10 cellular contexts compared by ENCODE assay signal in genomic region chr21:41360072-41360821, GRCh38. TPM values are rescaled to one million over a fixed set of nuclear protein-coding genes. Genes with fewer than 3 reads are reported as not detected.
DNase-seq lines count a peak whose midpoint lies in the region; ATAC-seq and TF ChIP-seq lines count a peak whose summit lies in the region.
"Had no signal": no experiment of that assay in that cellular context is flagged by ENCODE, and none has a peak within 500 bp of the region (broad histone marks: within the 10 kb centered on the region; RNA-seq: fewer than 3 reads in every experiment).

No MANE protein-coding gene starts in this region.

- TF ChIP-seq CTCF in esophagus muscularis mucosa (IDR thresholded peaks at IDR 0.05) (no peak), osteoblast (IDR thresholded peaks at IDR 0.05; ENCODE audit: extremely low read depth, low read depth, low read length) (no peak)

- peaks cover 0 to 3% (median 1%) of the 10 kb centered on the region in 4 donors for H3K27me3 ChIP-seq in esophagus muscularis mucosa
- H3K27me3 ChIP-seq in osteoblast (ENCODE audit: insufficient read depth, low read length): peaks cover 8% of the 10 kb centered on the region

- H4K20me1 ChIP-seq in osteoblast (ENCODE audit: insufficient read depth, low read length): no peaks in the 10 kb centered on the region

- DNase-seq in DMS153 treated with DMSO at 0.1 percent for 48 hours (lab: John Stamatoyannopoulos, UW; ENCODE audit: unreplicated experiment): peak; percentile 69
- peak; percentile 88 for DNase-seq in NCI-H345 treated with DMSO at 0.1 percent for 48 hours (lab: John Stamatoyannopoulos, UW; ENCODE audit: unreplicated experiment)
- DNase-seq in esophagus muscularis mucosa (ENCODE audit: extremely low spot score): no peak
- peak; percentile 69 for DNase-seq in osteoblast (ENCODE audit: insufficient read length, low spot score, missing footprints)
- DNase-seq in NCI-H446 treated with DMSO at 0.1 percent for 48 hours (lab: John Stamatoyannopoulos, UW): no peak
- DNase-seq in SIG-M5 (lab: John Stamatoyannopoulos, UW): no peak
- no peak for DNase-seq in inferior parietal cortex (ENCODE audit: extremely low spot score)
- DNase-seq: NK-92 treated with Interleukin-12 subunit alpha and Interleukin-12 subunit beta, amount 100 ng/mL, for 24 hours had no signal

- H3K36me3 ChIP-seq in esophagus muscularis mucosa (no peaks in the 10 kb centered on the region), osteoblast (ENCODE audit: insufficient read depth, low read length) (no peaks in the 10 kb centered on the region)

- intact Hi-C loops in esophagus muscularis mucosa (cut with DNase I): no loop called here

- WGBS in esophagus muscularis mucosa: 68% methylated on average over 22 of the region's 22 CpGs

- H3K9me3 ChIP-seq in esophagus muscularis mucosa: no peaks in the 10 kb centered on the region
- H3K9me3 ChIP-seq in osteoblast (ENCODE audit: low read depth, low read length): no peaks in the 10 kb centered on the region

- ATAC-seq in GM19023 (IDR thresholded peaks at IDR 0.05; ENCODE audit: unreplicated experiment): no peak

- H2AFZ ChIP-seq in osteoblast (ENCODE audit: low read length): peak overlapping the region; percentile 51

- H3K4me3 ChIP-seq in esophagus muscularis mucosa: peak overlapping the region in 1 of 4 donors; percentile 2
- H3K4me3 ChIP-seq in osteoblast (ENCODE audit: insufficient read depth, low read length): no peak overlapping the region
- H3K4me3 ChIP-seq: coronary artery had no signal

- H3K4me2 ChIP-seq in osteoblast (ENCODE audit: insufficient read depth, low read length): no peak overlapping the region

- peak overlapping the region; percentile 64 to 86 (median 78) for H3K27ac ChIP-seq in esophagus muscularis mucosa (replicated peaks in 1 of 4)
- no peak overlapping the region for H3K27ac ChIP-seq in osteoblast (ENCODE audit: low read depth, low read length)

- no peak for TF ChIP-seq EP300 in esophagus muscularis mucosa (IDR thresholded peaks at IDR 0.05)

- H3K4me1 ChIP-seq in esophagus muscularis mucosa: peaks cover 6 to 37% (median 31%) of the 10 kb centered on the region in 4 donors
- H3K4me1 ChIP-seq in osteoblast (ENCODE audit: insufficient read depth, low read length): peaks cover 10% of the 10 kb centered on the region

- no peaks in the 10 kb centered on the region for H3K79me2 ChIP-seq in osteoblast (ENCODE audit: insufficient read depth, low read length)

- no peak for TF ChIP-seq POLR2A in esophagus muscularis mucosa (IDR thresholded peaks at IDR 0.05; ENCODE audit: low read depth)

RNA-seq across cellular contexts. Expression of gene MX2, which starts 1.6 kb away (rescaled TPM):
- total RNA-seq in esophagus muscularis mucosa: 10 to 100 TPM in 1 of 4 donors, 1 to 10 TPM in 3; 5.4 to 19.7 (median 7.0) TPM
- 12.4 and 14.5 TPM in 2 replicates for total RNA-seq in osteoblast

RNA-seq across cellular contexts. Expression of gene FAM3B, which starts 43.6 kb away (rescaled TPM):
- total RNA-seq in esophagus muscularis mucosa: under 1 TPM in 1 of 4 donors, not detected in 3; 0.45 TPM
- not detected in 2 replicates for total RNA-seq in osteoblast

Comparison
In these comparisons a context has a peak if more than half of its experiments do, and no peak if none do; other contexts are left out.
1. DNase-seq: peak in DMS153 treated with DMSO at 0.1 percent for 48 hours (single experiment), NCI-H345 treated with DMSO at 0.1 percent for 48 hours (single experiment) and osteoblast (single experiment); none in esophagus muscularis mucosa (single experiment), NCI-H446 treated with DMSO at 0.1 percent for 48 hours (single experiment), SIG-M5 (single experiment) and inferior parietal cortex (single experiment).